Comparison of ENCODE assay signal across 3 cellular contexts in genomic region chr18:55013685-55014084, GRCh38.
TF ChIP-seq lines count a peak whose summit lies in the region.

No MANE protein-coding gene starts in this region.

TF ChIP-seq in SK-N-SH, 30 proteins besides CTCF, POLR2A, EP300 and RAD21 (continues in another document):
- TF ChIP-seq REST (IDR thresholded peaks at IDR 0.05; ENCODE audit: low read depth, low read length) (no peak), YY1 (IDR thresholded peaks at IDR 0.05; ENCODE audit: low read depth) (no peak), MXI1 (IDR thresholded peaks at IDR 0.05; ENCODE audit: low read depth, low read length) (no peak), FOXJ3 (CRISPR knock-in tag; IDR thresholded peaks at IDR 0.05) (no peak), POLR2AphosphoS5 (IDR thresholded peaks at IDR 0.05; ENCODE audit: low read depth, low read length) (no peak), MAX (IDR thresholded peaks at IDR 0.05; ENCODE audit: low read depth) (no peak), SIN3A (IDR thresholded peaks at IDR 0.05; ENCODE audit: borderline replicate concordance, low read depth, low read length) (no peak), CHD2 (IDR thresholded peaks at IDR 0.05; ENCODE audit: low read length, partially characterized antibody) (no peak), SMC3 (IDR thresholded peaks at IDR 0.05; ENCODE audit: low read depth, low read length) (no peak), NFIC (IDR thresholded peaks at IDR 0.05; ENCODE audit: borderline replicate concordance) (no peak), NRF1 (IDR thresholded peaks at IDR 0.05; ENCODE audit: low read depth, low read length) (no peak), TCF12 (IDR thresholded peaks at IDR 0.05) (no peak)
- TF ChIP-seq, protein P1, sequence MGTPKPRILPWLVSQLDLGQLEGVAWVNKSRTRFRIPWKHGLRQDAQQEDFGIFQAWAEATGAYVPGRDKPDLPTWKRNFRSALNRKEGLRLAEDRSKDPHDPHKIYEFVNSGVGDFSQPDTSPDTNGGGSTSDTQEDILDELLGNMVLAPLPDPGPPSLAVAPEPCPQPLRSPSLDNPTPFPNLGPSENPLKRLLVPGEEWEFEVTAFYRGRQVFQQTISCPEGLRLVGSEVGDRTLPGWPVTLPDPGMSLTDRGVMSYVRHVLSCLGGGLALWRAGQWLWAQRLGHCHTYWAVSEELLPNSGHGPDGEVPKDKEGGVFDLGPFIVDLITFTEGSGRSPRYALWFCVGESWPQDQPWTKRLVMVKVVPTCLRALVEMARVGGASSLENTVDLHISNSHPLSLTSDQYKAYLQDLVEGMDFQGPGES (IDR thresholded peaks at IDR 0.05; ENCODE audit: low read depth, low read length), result no peak

TF ChIP-seq in SK-N-SH treated with all-trans-retinoic acid at 6 μM for 48 hours, 23 proteins besides CTCF, POLR2A, EP300 and RAD21 (continued from another document):
- TF ChIP-seq, protein P2, sequence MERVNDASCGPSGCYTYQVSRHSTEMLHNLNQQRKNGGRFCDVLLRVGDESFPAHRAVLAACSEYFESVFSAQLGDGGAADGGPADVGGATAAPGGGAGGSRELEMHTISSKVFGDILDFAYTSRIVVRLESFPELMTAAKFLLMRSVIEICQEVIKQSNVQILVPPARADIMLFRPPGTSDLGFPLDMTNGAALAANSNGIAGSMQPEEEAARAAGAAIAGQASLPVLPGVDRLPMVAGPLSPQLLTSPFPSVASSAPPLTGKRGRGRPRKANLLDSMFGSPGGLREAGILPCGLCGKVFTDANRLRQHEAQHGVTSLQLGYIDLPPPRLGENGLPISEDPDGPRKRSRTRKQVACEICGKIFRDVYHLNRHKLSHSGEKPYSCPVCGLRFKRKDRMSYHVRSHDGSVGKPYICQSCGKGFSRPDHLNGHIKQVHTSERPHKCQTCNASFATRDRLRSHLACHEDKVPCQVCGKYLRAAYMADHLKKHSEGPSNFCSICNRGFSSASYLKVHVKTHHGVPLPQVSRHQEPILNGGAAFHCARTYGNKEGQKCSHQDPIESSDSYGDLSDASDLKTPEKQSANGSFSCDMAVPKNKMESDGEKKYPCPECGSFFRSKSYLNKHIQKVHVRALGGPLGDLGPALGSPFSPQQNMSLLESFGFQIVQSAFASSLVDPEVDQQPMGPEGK (CRISPR knock-in tag; IDR thresholded peaks at IDR 0.05; ENCODE audit: borderline replicate concordance), result no peak
- TF ChIP-seq BACH2 (CRISPR knock-in tag; IDR thresholded peaks at IDR 0.05; ENCODE audit: borderline replicate concordance) (no peak), CSDC2 (CRISPR knock-in tag; IDR thresholded peaks at IDR 0.05) (no peak), ZNF565 (CRISPR knock-in tag; conservative IDR thresholded peaks at IDR 0.05; ENCODE audit: low read depth) (no peak), GLIS3 (CRISPR knock-in tag; IDR thresholded peaks at IDR 0.05) (no peak), ZC3H10 (CRISPR knock-in tag; IDR thresholded peaks at IDR 0.05) (no peak), ARNTL (CRISPR knock-in tag; IDR thresholded peaks at IDR 0.05; ENCODE audit: borderline replicate concordance, low read depth) (no peak), ISL1 (CRISPR knock-in tag; IDR thresholded peaks at IDR 0.05) (no peak), CSRNP3 (CRISPR knock-in tag; IDR thresholded peaks at IDR 0.05) (no peak), TOX (CRISPR knock-in tag; IDR thresholded peaks at IDR 0.05; ENCODE audit: borderline replicate concordance) (no peak), SNAI2 (CRISPR knock-in tag; IDR thresholded peaks at IDR 0.05) (no peak), ZNF70 (CRISPR knock-in tag; IDR thresholded peaks at IDR 0.05) (no peak), OSR1 (CRISPR knock-in tag; IDR thresholded peaks at IDR 0.05) (no peak), TSHZ2 (CRISPR knock-in tag; IDR thresholded peaks at IDR 0.05) (no peak), ZNF8 (CRISPR knock-in tag; IDR thresholded peaks at IDR 0.05) (no peak), RARB (CRISPR knock-in tag; IDR thresholded peaks at IDR 0.05) (no peak), ZFP30 (CRISPR knock-in tag; IDR thresholded peaks at IDR 0.05) (no peak)
- TF ChIP-seq, protein P3, sequence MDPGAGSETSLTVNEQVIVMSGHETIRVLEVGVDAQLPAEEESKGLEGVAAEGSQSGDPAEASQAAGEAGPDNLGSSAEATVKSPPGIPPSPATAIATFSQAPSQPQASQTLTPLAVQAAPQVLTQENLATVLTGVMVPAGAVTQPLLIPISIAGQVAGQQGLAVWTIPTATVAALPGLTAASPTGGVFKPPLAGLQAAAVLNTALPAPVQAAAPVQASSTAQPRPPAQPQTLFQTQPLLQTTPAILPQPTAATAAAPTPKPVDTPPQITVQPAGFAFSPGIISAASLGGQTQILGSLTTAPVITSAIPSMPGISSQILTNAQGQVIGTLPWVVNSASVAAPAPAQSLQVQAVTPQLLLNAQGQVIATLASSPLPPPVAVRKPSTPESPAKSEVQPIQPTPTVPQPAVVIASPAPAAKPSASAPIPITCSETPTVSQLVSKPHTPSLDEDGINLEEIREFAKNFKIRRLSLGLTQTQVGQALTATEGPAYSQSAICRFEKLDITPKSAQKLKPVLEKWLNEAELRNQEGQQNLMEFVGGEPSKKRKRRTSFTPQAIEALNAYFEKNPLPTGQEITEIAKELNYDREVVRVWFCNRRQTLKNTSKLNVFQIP (CRISPR knock-in tag; IDR thresholded peaks at IDR 0.05; ENCODE audit: borderline replicate concordance, low read depth), result no peak

TF ChIP-seq in H1, 55 proteins besides CTCF, POLR2A, EP300 and RAD21 (continued from another document):
- peak; percentile 44 for TF ChIP-seq CHD7 (IDR thresholded peaks at IDR 0.05; ENCODE audit: insufficient replicate concordance, low read length)
